In the genomic region with DNA sequence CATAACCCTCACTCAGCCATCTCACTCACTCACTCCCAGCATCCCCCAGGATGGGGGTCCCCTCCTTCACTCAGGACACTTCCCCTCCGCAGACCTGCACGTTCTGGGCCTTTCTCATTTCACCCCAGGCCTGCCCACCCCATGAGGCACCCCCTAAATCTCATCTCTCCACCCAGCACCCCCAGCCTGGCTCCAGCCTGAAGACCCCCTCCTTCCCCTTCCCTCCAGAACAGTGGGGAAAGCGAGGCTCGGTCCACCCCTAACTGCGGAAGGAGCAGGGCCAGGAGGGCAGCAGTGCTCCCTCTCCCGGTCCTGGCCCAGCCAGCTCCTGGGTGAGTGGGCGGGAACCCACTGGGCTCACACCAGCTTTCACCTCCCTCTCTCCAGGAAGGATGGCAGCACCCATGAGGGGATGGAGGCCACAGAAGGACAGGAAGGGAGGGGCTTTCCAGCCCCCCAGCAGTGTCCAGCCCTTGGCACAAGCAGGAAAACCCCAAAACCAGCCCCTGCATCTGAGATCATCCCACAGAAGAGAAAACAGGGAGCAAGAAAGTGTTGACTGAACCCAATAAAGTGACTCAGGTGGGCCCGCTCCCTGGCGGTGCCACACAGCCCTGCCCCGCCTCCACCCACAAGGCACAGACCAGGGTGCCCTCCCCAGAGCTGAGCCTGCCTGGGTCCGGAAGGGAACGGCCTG, we compare ENCODE assay signal across 1 cellular context.
TF ChIP-seq lines count a peak whose summit lies in the region.

No MANE protein-coding gene starts in this region.

TF ChIP-seq in HCT116, 20 proteins besides CTCF, POLR2A, EP300 and RAD21 (continued from another document):
- TF ChIP-seq, protein P1, sequence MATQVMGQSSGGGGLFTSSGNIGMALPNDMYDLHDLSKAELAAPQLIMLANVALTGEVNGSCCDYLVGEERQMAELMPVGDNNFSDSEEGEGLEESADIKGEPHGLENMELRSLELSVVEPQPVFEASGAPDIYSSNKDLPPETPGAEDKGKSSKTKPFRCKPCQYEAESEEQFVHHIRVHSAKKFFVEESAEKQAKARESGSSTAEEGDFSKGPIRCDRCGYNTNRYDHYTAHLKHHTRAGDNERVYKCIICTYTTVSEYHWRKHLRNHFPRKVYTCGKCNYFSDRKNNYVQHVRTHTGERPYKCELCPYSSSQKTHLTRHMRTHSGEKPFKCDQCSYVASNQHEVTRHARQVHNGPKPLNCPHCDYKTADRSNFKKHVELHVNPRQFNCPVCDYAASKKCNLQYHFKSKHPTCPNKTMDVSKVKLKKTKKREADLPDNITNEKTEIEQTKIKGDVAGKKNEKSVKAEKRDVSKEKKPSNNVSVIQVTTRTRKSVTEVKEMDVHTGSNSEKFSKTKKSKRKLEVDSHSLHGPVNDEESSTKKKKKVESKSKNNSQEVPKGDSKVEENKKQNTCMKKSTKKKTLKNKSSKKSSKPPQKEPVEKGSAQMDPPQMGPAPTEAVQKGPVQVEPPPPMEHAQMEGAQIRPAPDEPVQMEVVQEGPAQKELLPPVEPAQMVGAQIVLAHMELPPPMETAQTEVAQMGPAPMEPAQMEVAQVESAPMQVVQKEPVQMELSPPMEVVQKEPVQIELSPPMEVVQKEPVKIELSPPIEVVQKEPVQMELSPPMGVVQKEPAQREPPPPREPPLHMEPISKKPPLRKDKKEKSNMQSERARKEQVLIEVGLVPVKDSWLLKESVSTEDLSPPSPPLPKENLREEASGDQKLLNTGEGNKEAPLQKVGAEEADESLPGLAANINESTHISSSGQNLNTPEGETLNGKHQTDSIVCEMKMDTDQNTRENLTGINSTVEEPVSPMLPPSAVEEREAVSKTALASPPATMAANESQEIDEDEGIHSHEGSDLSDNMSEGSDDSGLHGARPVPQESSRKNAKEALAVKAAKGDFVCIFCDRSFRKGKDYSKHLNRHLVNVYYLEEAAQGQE (IDR thresholded peaks at IDR 0.05; ENCODE audit: low read depth): no peak
- no peak for TF ChIP-seq SP1 (IDR thresholded peaks at IDR 0.05; ENCODE audit: low read depth)
- TF ChIP-seq FOSL1 (IDR thresholded peaks at IDR 0.05; ENCODE audit: low read depth): no peak
- no peak for TF ChIP-seq EGR1 (IDR thresholded peaks at IDR 0.05; ENCODE audit: low read depth)
